20 cellular contexts compared by ENCODE assay signal in the genomic region with DNA sequence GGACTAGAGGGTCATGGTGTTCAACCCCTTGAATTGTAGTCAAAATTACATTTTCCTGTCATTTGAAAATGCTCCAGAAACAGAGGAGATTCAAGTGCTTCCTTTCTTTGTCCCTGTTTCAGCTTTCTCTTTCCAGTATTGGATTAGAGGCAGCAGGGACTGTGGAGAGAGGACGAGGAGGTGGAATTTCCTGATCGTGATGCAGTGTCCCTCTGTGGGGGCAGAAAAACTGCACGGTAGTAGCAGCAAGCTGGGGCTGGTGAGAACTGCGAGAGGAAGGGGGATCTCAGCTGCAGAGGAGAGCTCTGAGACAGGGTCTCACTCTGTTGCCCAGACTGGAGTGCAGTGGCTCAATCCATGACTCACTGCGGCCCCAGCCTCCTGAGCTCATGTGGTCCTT.
A peak's percentile ranks its signal among the peaks of the same experiment; 100 is the strongest.
DNase-seq lines count a peak whose midpoint lies in the region; ATAC-seq and TF ChIP-seq lines count a peak whose summit lies in the region.
"Had no signal": no experiment of that assay in that cellular context is flagged by ENCODE, and none has a peak within 500 bp of the region (broad histone marks: within the 10 kb centered on the region; RNA-seq: fewer than 3 reads in every experiment).

No MANE protein-coding gene starts in this region.

- H3K4me1 Mint-ChIP-seq in activated CD8-positive, alpha-beta T cell treated with anti-CD3 and anti-CD28 coated beads, Interleukin-2, amount 10 ng/mL, durations not matched to agents 7 days and 5 days (ENCODE audit: low read depth), result peaks cover 94% of the 10 kb centered on the region

- ATAC-seq in DND-41 (ENCODE audit: insufficient read depth, low read depth) (0 out of 3 replicates have a peak, but pooled peaks have one; percentile 12), HG02610 (IDR thresholded peaks at IDR 0.05; ENCODE audit: unreplicated experiment) (no peak)
- ATAC-seq in activated CD8-positive, alpha-beta T cell treated with anti-CD3 and anti-CD28 coated beads, Interleukin-2, amount 10 ng/mL, durations not matched to agents 7 days and 5 days, result no peak
- ATAC-seq: activated CD4-positive, alpha-beta T cell treated with anti-CD3 and anti-CD28 coated beads for 36 hours; heart left ventricle; K562; Panc1; right cardiac atrium had no signal

- peaks cover 32% of the 10 kb centered on the region for H3K79me1 ChIP-seq in mesenchymal stem cell (replicated peaks; ENCODE audit: low read length, poor library complexity, severe bottlenecking)

- H3K9ac ChIP-seq in DND-41 (ENCODE audit: low read depth, low read length) (peak overlapping the region; percentile 65), mesenchymal stem cell (ENCODE audit: low read length) (no peak overlapping the region)
- H3K9ac ChIP-seq: neural progenitor cell, SK-N-SH had no signal

- H3K27me3 Mint-ChIP-seq in activated CD8-positive, alpha-beta T cell treated with anti-CD3 and anti-CD28 coated beads, Interleukin-2, amount 10 ng/mL, durations not matched to agents 7 days and 5 days (ENCODE audit: low read depth), result no peaks in the 10 kb centered on the region

- no peaks in the 10 kb centered on the region for H4K20me1 ChIP-seq in DND-41 (ENCODE audit: insufficient read depth, low read length)

- H2AFZ ChIP-seq in DND-41 (ENCODE audit: low read depth, low read length) (no peak overlapping the region), mesenchymal stem cell (ENCODE audit: low read depth, low read length) (no peak overlapping the region)
- H2AFZ ChIP-seq: neural progenitor cell had no signal

- no peaks in the 10 kb centered on the region for H3K9me3 Mint-ChIP-seq in activated CD8-positive, alpha-beta T cell treated with anti-CD3 and anti-CD28 coated beads, Interleukin-2, amount 10 ng/mL, durations not matched to agents 7 days and 5 days (ENCODE audit: insufficient read depth)
- H3K9me3 Mint-ChIP-seq: neural progenitor cell had no signal

- POLR2A ChIA-PET in activated CD8-positive, alpha-beta T cell treated with anti-CD3 and anti-CD28 coated beads, Interleukin-2, amount 10 ng/mL, durations not matched to agents 7 days and 5 days (lab: Charles Lee), result interaction anchor here (0.7 to 2.6 kb wide), 9 partner anchors 12 to 127 kb away, joined by 3 to 19 read pairs (median 6); a partner anchor contains a TSS

- H3K36me3 Mint-ChIP-seq in activated CD8-positive, alpha-beta T cell treated with anti-CD3 and anti-CD28 coated beads, Interleukin-2, amount 10 ng/mL, durations not matched to agents 7 days and 5 days (ENCODE audit: low read depth), result peaks cover 66% of the 10 kb centered on the region
- H3K36me3 Mint-ChIP-seq: neural progenitor cell had no signal

- no peak overlapping the region for H3K23ac ChIP-seq in mesenchymal stem cell (ENCODE audit: low read length in 2 of 2)

- WGBS in mesenchymal stem cell, result 74% methylated on average over 5 of the region's 5 CpGs

- no peak overlapping the region for H2BK5ac ChIP-seq in mesenchymal stem cell (ENCODE audit: low read depth, low read length, poor library complexity, severe bottlenecking)

- no peak overlapping the region for H3K18ac ChIP-seq in mesenchymal stem cell (ENCODE audit: low read depth in 1 of 2, low read length in 2 of 2)

- H4K91ac ChIP-seq in mesenchymal stem cell (ENCODE audit: low read length), result peak overlapping the region; percentile 40

- no peak overlapping the region for H2BK12ac ChIP-seq in mesenchymal stem cell (ENCODE audit: low read length in 2 of 2)

- H3K27ac Mint-ChIP-seq in activated CD8-positive, alpha-beta T cell treated with anti-CD3 and anti-CD28 coated beads, Interleukin-2, amount 10 ng/mL, durations not matched to agents 7 days and 5 days, result peak overlapping the region; percentile 96
- H3K27ac Mint-ChIP-seq: activated CD4-positive, alpha-beta T cell treated with anti-CD3 and anti-CD28 coated beads for 36 hours; neural progenitor cell had no signal

- H3K4me2 ChIP-seq in DND-41 (ENCODE audit: insufficient read depth, low read length), result peak overlapping the region; percentile 53
- H3K4me2 ChIP-seq in mesenchymal stem cell (ENCODE audit: low read length, poor library complexity, severe bottlenecking), result no peak overlapping the region
- H3K4me2 ChIP-seq: neural progenitor cell, SK-N-SH had no signal

- peak overlapping the region; percentile 99 for H3K27ac ChIP-seq in DND-41 (ENCODE audit: low read length)
- no peak overlapping the region for H3K27ac ChIP-seq in mesenchymal stem cell (ENCODE audit: low read length, poor library complexity, severe bottlenecking)
- H3K27ac ChIP-seq: neural progenitor cell had no signal

- no peak overlapping the region for H3K4ac ChIP-seq in mesenchymal stem cell (ENCODE audit: low read depth in 1 of 2, low read length in 2 of 2)

- peak overlapping the region; percentile 73 for H4K8ac ChIP-seq in mesenchymal stem cell (ENCODE audit: low read length)

- peaks cover 92% of the 10 kb centered on the region for H3K79me2 ChIP-seq in DND-41 (ENCODE audit: insufficient read depth, low read length)

- no peak overlapping the region for H3K14ac ChIP-seq in mesenchymal stem cell (ENCODE audit: low read length in 2 of 2)

- H3K4me3 Mint-ChIP-seq in activated CD8-positive, alpha-beta T cell treated with anti-CD3 and anti-CD28 coated beads, Interleukin-2, amount 10 ng/mL, durations not matched to agents 7 days and 5 days, result peak overlapping the region; percentile 67
- H3K4me3 Mint-ChIP-seq: activated CD4-positive, alpha-beta T cell treated with anti-CD3 and anti-CD28 coated beads for 36 hours; neural progenitor cell had no signal

- H2BK120ac ChIP-seq in mesenchymal stem cell (ENCODE audit: low read depth, low read length), result no peak overlapping the region

- no peak overlapping the region for H2BK15ac ChIP-seq in mesenchymal stem cell (ENCODE audit: low read depth, poor library complexity, severe bottlenecking)

- H3K9me3 ChIP-seq in DND-41 (ENCODE audit: insufficient read depth, low read length, severe bottlenecking), result no peaks in the 10 kb centered on the region
- no peaks in the 10 kb centered on the region for H3K9me3 ChIP-seq in mesenchymal stem cell (ENCODE audit: control insufficient read depth, low read length)
- H3K9me3 ChIP-seq: heart left ventricle, SK-N-SH had no signal

- DNase-seq in AG10803 (ENCODE audit: low read depth) (no peak), DND-41 (peak; percentile 41), mesenchymal stem cell (peak; percentile 37), NCI-H82 (lab: John Stamatoyannopoulos, UW) (no peak), NCI-H524 (lab: John Stamatoyannopoulos, UW) (no peak), SW 1271 (lab: John Stamatoyannopoulos, UW) (no peak)
- no peak for DNase-seq in activated CD8-positive, alpha-beta T cell treated with anti-CD3 and anti-CD28 coated beads, Interleukin-2, amount 10 ng/mL, durations not matched to agents 7 days and 5 days
- DNase-seq: activated CD4-positive, alpha-beta T cell treated with anti-CD3 and anti-CD28 coated beads for 36 hours; activated naive CD4-positive, alpha-beta T cell treated with anti-CD3 and anti-CD28 coated beads, Interleukin-2, amount 50 U/mL, for 16 hours; activated T-cell treated with anti-CD3 and anti-CD28 coated beads for 4 hours; GDM1; heart left ventricle; NCI-H1048; NCI-H524 treated with DMSO at 0.1 percent for 48 hours; right cardiac atrium; SK-N-SH had no signal

- peaks cover 96% of the 10 kb centered on the region for H3K4me1 ChIP-seq in DND-41 (ENCODE audit: insufficient read depth, low read length)
- peaks cover 14% of the 10 kb centered on the region for H3K4me1 ChIP-seq in mesenchymal stem cell (ENCODE audit: control insufficient read depth, insufficient read depth, low read depth, low read length)
- H3K4me1 ChIP-seq: neural progenitor cell had no signal

- H3K36me3 ChIP-seq in DND-41 (ENCODE audit: insufficient read depth, low read length) (peaks cover 28% of the 10 kb centered on the region), mesenchymal stem cell (ENCODE audit: control insufficient read depth in 1 of 2, insufficient read depth in 2 of 2, low read depth in 1 of 2, low read length in 2 of 2) (peaks cover 0 to 4% of the 10 kb centered on the region in 2 experiments)
- H3K36me3 ChIP-seq: heart left ventricle, neural progenitor cell had no signal

- H3K4me3 ChIP-seq in AG10803 (ENCODE audit: low read length), result peak overlapping the region; percentile 10; the same call in 1 of the 2 replicates
- no peak overlapping the region for H3K4me3 ChIP-seq in DND-41 (ENCODE audit: low read depth in 1 of 2, low read length in 2 of 2)
- H3K4me3 ChIP-seq in mesenchymal stem cell (ENCODE audit: insufficient read depth in 1 of 2, low read depth in 1 of 2, low read length in 2 of 2), result no peak overlapping the region
- H3K4me3 ChIP-seq: heart left ventricle, K562, neural progenitor cell had no signal

- CTCF ChIA-PET in activated CD8-positive, alpha-beta T cell treated with anti-CD3 and anti-CD28 coated beads, Interleukin-2, amount 10 ng/mL, durations not matched to agents 7 days and 5 days (lab: Charles Lee), result interaction anchor here (0.7 to 5.1 kb wide), 12 partner anchors 10 to 60 kb away, joined by 3 to 65 read pairs (median 6); no protein-coding TSS in a partner anchor

- no peak overlapping the region for H2AK5ac ChIP-seq in mesenchymal stem cell (ENCODE audit: low read length, severe bottlenecking)

- TF ChIP-seq CTCF in AG10803 (conservative IDR thresholded peaks at IDR 0.05; ENCODE audit: low read length) (no peak), DND-41 (IDR thresholded peaks at IDR 0.05; ENCODE audit: borderline replicate concordance, extremely low read depth, low read length, poor library complexity, severe bottlenecking) (no peak)

- no peaks in the 10 kb centered on the region for H3K27me3 ChIP-seq in DND-41 (ENCODE audit: insufficient read depth, low read length, poor library complexity)
- no peaks in the 10 kb centered on the region for H3K27me3 ChIP-seq in mesenchymal stem cell (ENCODE audit: control insufficient read depth in 1 of 2, insufficient read depth in 1 of 2, low read length in 2 of 2)
- H3K27me3 ChIP-seq: heart left ventricle, neural progenitor cell had no signal

Comparison
In these comparisons a context has a peak if more than half of its experiments do, and no peak if none do; other contexts are left out.
1. DNase-seq: peak in DND-41 (single experiment) and mesenchymal stem cell (single experiment); none in AG10803 (single experiment), activated CD8-positive, alpha-beta T cell treated with anti-CD3 and anti-CD28 coated beads, Interleukin-2, amount 10 ng/mL, durations not matched to agents 7 days and 5 days (single experiment), NCI-H82 (single experiment), NCI-H524 (0 of 2) and SW 1271 (0 of 2).